Comparison of ENCODE assay signal across 8 cellular contexts in genomic region chr17:82227629-82228277, GRCh38. TPM values are rescaled to one million over a fixed set of nuclear protein-coding genes. Genes with fewer than 3 reads are reported as not detected.
DNase-seq lines count a peak whose midpoint lies in the region; ATAC-seq and TF ChIP-seq lines count a peak whose summit lies in the region.

No MANE protein-coding gene starts in this region.

- TF ChIP-seq POLR2A in uterus (IDR thresholded peaks at IDR 0.05) (no peak), erythroblast (IDR thresholded peaks at IDR 0.05; ENCODE audit: low read length) (no peak)

- H3K4me3 ChIP-seq in mononuclear cell (ENCODE audit: low read length): peak overlapping the region; percentile 68
- H3K4me3 ChIP-seq in uterus: no peak overlapping the region

- H3K36me3 Mint-ChIP-seq in brain: no peaks in the 10 kb centered on the region

- H3K4me1 ChIP-seq in mononuclear cell (ENCODE audit: insufficient read depth, low read length): peaks cover 64% of the 10 kb centered on the region
- peaks cover 0 to 7% of the 10 kb centered on the region in 2 donors for H3K4me1 ChIP-seq in uterus

- peaks cover 5% of the 10 kb centered on the region for H3K4me1 Mint-ChIP-seq in brain

- no peaks in the 10 kb centered on the region for H3K36me3 ChIP-seq in uterus

- H3K27ac ChIP-seq in uterus: peak overlapping the region; percentile 56 to 75

- H3K9me3 ChIP-seq in mononuclear cell (ENCODE audit: low read depth, low read length) (no peaks in the 10 kb centered on the region), uterus (no peaks in the 10 kb centered on the region)

- ATAC-seq in Right ventricle myocardium inferior (no peak), left ventricle myocardium superior (no peak), HG02610 (IDR thresholded peaks at IDR 0.05; ENCODE audit: unreplicated experiment) (no peak)

- H3K27ac Mint-ChIP-seq in brain: peak overlapping the region in 1 of 5 experiments; percentile 68

- H3K27me3 ChIP-seq in mononuclear cell (ENCODE audit: insufficient read depth, low read length): no peaks in the 10 kb centered on the region
- peaks cover 0 to 6% of the 10 kb centered on the region in 2 donors for H3K27me3 ChIP-seq in uterus

- H3K4me3 Mint-ChIP-seq in brain: peak overlapping the region; percentile 53 to 75 (median 64)

- DNase-seq in Right ventricle myocardium inferior (ENCODE audit: missing footprints) (peak; percentile 14), left ventricle myocardium superior (no peak), uterus (peak in 1 of 2 donors; percentile 21), OCI-M2 (lab: John Stamatoyannopoulos, UW; ENCODE audit: unreplicated experiment) (no peak), erythroblast (lab: John Stamatoyannopoulos, UW) (no peak)

- peaks cover 27% of the 10 kb centered on the region for H3K27me3 Mint-ChIP-seq in brain

- peaks cover 0 to 2% (median 0%) of the 10 kb centered on the region in 5 experiments for H3K9me3 Mint-ChIP-seq in brain

- intact Hi-C loops in Right ventricle myocardium inferior (cut with DNase I): no loop called here
- intact Hi-C loops in left ventricle myocardium superior (cut with micrococcal nuclease): no loop called here
- intact Hi-C loops in uterus (cut with DNase I; ENCODE audit: low total_unique reads): no loop called here

- TF ChIP-seq CTCF in brain (conservative IDR thresholded peaks at IDR 0.05) (no peak), uterus (IDR thresholded peaks at IDR 0.05) (no peak)

RNA-seq across cellular contexts. Expression of gene SLC16A3, which starts 1.1 kb away (rescaled TPM):
- total RNA-seq in Right ventricle myocardium inferior (10.4 TPM), left ventricle myocardium superior (7.8 TPM), mononuclear cell (105 TPM), uterus (10 to 100 TPM in 2 of 4 donors, 1 to 10 TPM in 2; 1.5 to 28.6 (median 12.2) TPM)
- 8.7 TPM for polyA plus RNA-seq in brain (ENCODE audit: insufficient read depth, low read depth, low replicate concordance)

RNA-seq across cellular contexts. Expression of gene CCDC57, which starts 15.1 kb away (rescaled TPM):
- total RNA-seq in Right ventricle myocardium inferior: 7.9 TPM
- total RNA-seq in left ventricle myocardium superior: 8.1 TPM
- 15.6 TPM for polyA plus RNA-seq in brain (ENCODE audit: insufficient read depth, low read depth, low replicate concordance)
- total RNA-seq in mononuclear cell: 36.6 TPM
- total RNA-seq in uterus: 10 to 100 TPM in 2 of 4 donors, 1 to 10 TPM in 2; 4.4 to 88.2 (median 17.6) TPM

RNA-seq across cellular contexts. Expression of gene CSNK1D, which starts 45.7 kb away (rescaled TPM):
- total RNA-seq in Right ventricle myocardium inferior: 62.6 TPM
- 64.4 TPM for total RNA-seq in left ventricle myocardium superior
- polyA plus RNA-seq in brain (ENCODE audit: insufficient read depth, low read depth, low replicate concordance): 62.3 TPM
- total RNA-seq in mononuclear cell: 89.3 TPM
- 100 to 1,000 TPM in 1 of 4 donors, 10 to 100 TPM in 3; 16.5 to 173 (median 44.6) TPM for total RNA-seq in uterus
